ENCODE assay signal across 10 cellular contexts in the genomic region with DNA sequence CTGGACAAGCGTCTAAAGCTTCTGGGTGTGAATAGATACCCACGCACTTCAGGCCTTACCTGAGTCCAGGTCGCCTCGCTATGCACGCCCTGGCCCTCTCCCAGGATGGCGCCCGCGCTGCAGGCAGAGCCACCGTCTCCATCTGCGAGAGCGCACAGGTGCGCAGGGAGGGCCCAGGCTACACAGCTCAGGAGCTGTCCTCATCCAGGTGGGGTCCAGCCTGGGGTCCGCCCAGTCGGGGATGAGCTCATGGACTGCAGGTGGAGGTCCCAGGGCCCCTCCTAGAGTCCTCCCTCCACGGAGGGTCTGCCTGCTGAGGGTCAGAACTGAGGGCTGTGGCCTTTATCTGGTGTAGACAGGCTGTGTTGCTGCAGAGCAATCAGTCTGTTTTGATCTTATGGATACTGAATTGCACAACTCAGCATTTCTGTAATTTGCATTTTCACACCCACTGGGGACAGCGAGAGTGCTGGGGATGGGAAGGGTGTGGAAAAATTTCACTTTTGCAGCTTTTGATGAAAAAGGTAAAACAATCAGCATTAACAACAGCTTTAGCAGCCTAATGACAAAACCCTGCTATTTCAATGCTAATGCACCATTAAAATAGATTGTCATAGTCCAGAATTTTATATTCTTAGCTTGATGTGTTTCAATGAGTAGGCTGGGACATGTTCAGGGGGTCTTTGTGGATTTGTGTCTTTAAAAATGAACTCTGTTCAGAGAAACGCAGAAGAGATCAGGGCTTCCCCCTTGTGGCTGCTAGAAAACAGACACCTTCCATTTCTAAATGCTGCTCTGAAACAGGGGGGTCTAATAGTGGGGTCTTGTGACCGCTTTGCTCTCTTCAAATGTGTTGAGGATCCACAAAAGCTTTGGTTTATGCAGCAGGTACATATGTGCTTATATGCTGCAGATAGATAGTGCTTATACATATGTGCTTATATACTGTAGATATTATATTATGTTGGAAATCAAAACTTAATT.
DNase-seq lines count a peak whose midpoint lies in the region; ATAC-seq and TF ChIP-seq lines count a peak whose summit lies in the region.
"Had no signal": no experiment of that assay in that cellular context is flagged by ENCODE, and none has a peak within 500 bp of the region (broad histone marks: within the 10 kb centered on the region; RNA-seq: fewer than 3 reads in every experiment).

No MANE protein-coding gene starts in this region.

- in situ Hi-C loops in GM23248 (cut with MboI) (no loop called here), SK-MEL-5 (cut with HindIII; ENCODE audit: low pct_unique_long_range_greater_than_20kb, low sequenced_read_pairs) (no loop called here)

- WGBS in GM23248 (ENCODE audit: low coverage in 1 of 2, low lambda C conversion rate in 2 of 2, missing lambda C conversion rate in 2 of 2), 2 experiments, result 43 to 51% methylated on average over 11 to 18 of the region's 18 CpGs
- WGBS in thyroid gland, 2 donors, result 32 to 43% methylated on average over 8 to 13 of the region's 18 CpGs

- no peak for ATAC-seq in HG03378 (IDR thresholded peaks at IDR 0.05; ENCODE audit: unreplicated experiment)

- no peaks in the 10 kb centered on the region for H3K9me3 Mint-ChIP-seq in glutamatergic neuron (ENCODE audit: unreplicated experiment)
- H3K9me3 Mint-ChIP-seq: activated naive CD8-positive, alpha-beta T cell treated with anti-CD3 and anti-CD28 coated beads, Interleukin-2, amount 50 U/mL, for 24 hours had no signal

- intact Hi-C loops in thyroid gland (cut with DNase I), result no loop called here

- no peaks in the 10 kb centered on the region for H3K9me2 ChIP-seq in GM23248 (ENCODE audit: insufficient read depth)

- no peaks in the 10 kb centered on the region for H3K27me3 Mint-ChIP-seq in glutamatergic neuron (ENCODE audit: unreplicated experiment)

- no peaks in the 10 kb centered on the region for H3K9me3 ChIP-seq in GM23248 (ENCODE audit: low read depth)
- H3K9me3 ChIP-seq in thyroid gland, result no peaks in the 10 kb centered on the region
- H3K9me3 ChIP-seq: thoracic aorta had no signal

- H3F3A ChIP-seq in GM23248 (ENCODE audit: insufficient read depth), result no peaks in the 10 kb centered on the region

- H3K36me3 ChIP-seq in GM23248 (ENCODE audit: low read depth), result no peaks in the 10 kb centered on the region
- H3K36me3 ChIP-seq in thyroid gland, result no peaks in the 10 kb centered on the region
- H3K36me3 ChIP-seq: thoracic aorta had no signal

- no peak overlapping the region for H3K9ac ChIP-seq in GM23248

- no peak overlapping the region for H2AFZ ChIP-seq in GM23248

- H3K4me3 ChIP-seq in GM23248, result no peak overlapping the region
- H3K4me3 ChIP-seq in thyroid gland (replicated peaks in 1 of 3), result no peak overlapping the region
- H3K4me3 ChIP-seq: thoracic aorta had no signal

- no peaks in the 10 kb centered on the region for H3K4me1 ChIP-seq in GM23248 (ENCODE audit: insufficient read depth)
- H3K4me1 ChIP-seq in thyroid gland, result no peaks in the 10 kb centered on the region

- H3K79me2 ChIP-seq in GM23248 (ENCODE audit: insufficient read depth), result no peaks in the 10 kb centered on the region

- no peak overlapping the region for H3K27ac Mint-ChIP-seq in glutamatergic neuron (ENCODE audit: unreplicated experiment)
- H3K27ac Mint-ChIP-seq: activated naive CD8-positive, alpha-beta T cell treated with anti-CD3 and anti-CD28 coated beads, Interleukin-2, amount 50 U/mL, for 24 hours had no signal

- TF ChIP-seq CTCF in AG09319 (IDR thresholded peaks at IDR 0.05; ENCODE audit: low read depth, low read length) (peak; percentile 12), glutamatergic neuron (IDR thresholded peaks at IDR 0.05; ENCODE audit: partially characterized antibody, unreplicated experiment) (peak; percentile 57), thyroid gland (IDR thresholded peaks at IDR 0.05) (peak in 2 of 6 experiments; percentile 12 to 18)

- H3K4me2 ChIP-seq in GM23248 (ENCODE audit: unreplicated experiment), result no peak overlapping the region

- no peak overlapping the region for H3K4me3 Mint-ChIP-seq in glutamatergic neuron (ENCODE audit: unreplicated experiment)
- H3K4me3 Mint-ChIP-seq: activated naive CD8-positive, alpha-beta T cell treated with anti-CD3 and anti-CD28 coated beads, Interleukin-2, amount 50 U/mL, for 24 hours had no signal

- no peaks in the 10 kb centered on the region for H4K20me1 ChIP-seq in GM23248 (ENCODE audit: insufficient read depth)

- no peaks in the 10 kb centered on the region for H3K36me3 Mint-ChIP-seq in glutamatergic neuron (ENCODE audit: unreplicated experiment)

- H3K27ac ChIP-seq in GM23248, result no peak overlapping the region
- no peak overlapping the region for H3K27ac ChIP-seq in thyroid gland
- H3K27ac ChIP-seq: thoracic aorta had no signal

- no peak for TF ChIP-seq POLR2A in thyroid gland (IDR thresholded peaks at IDR 0.05)

- H3K27me3 ChIP-seq in GM23248 (replicated peaks; ENCODE audit: insufficient read depth) (peaks cover 14% of the 10 kb centered on the region), thyroid gland (no peaks in the 10 kb centered on the region)

- DNase-seq in AG09319 (ENCODE audit: extremely low read depth, low read depth) (no peak), GM23248 (peak; percentile 24), SK-MEL-5 (ENCODE audit: low read depth, low spot score) (peak; percentile 51), glutamatergic neuron (no peak), A172 (ENCODE audit: low spot score) (no peak), thyroid gland (no peak), nucleus accumbens (lab: John Stamatoyannopoulos, UW) (no peak)

- peaks cover 7% of the 10 kb centered on the region for H3K4me1 Mint-ChIP-seq in glutamatergic neuron (ENCODE audit: low read depth, unreplicated experiment)
- H3K4me1 Mint-ChIP-seq: activated naive CD8-positive, alpha-beta T cell treated with anti-CD3 and anti-CD28 coated beads, Interleukin-2, amount 50 U/mL, for 24 hours had no signal

Comparison
In these comparisons a context has a peak if more than half of its experiments do, and no peak if none do; other contexts are left out.
1. DNase-seq: peak in GM23248 (single experiment) and SK-MEL-5 (single experiment); none in AG09319 (single experiment), glutamatergic neuron (single experiment), A172 (single experiment), thyroid gland (0 of 2) and nucleus accumbens (0 of 56).